Comparison of ENCODE assay signal across 8 cellular contexts in genomic region chr22:40855960-40856512, GRCh38. TPM values are rescaled to one million over a fixed set of nuclear protein-coding genes. Genes with fewer than 3 reads are reported as not detected.
DNase-seq lines count a peak whose midpoint lies in the region; TF ChIP-seq lines count a peak whose summit lies in the region.

No MANE protein-coding gene starts in this region.

- H3K4me1 ChIP-seq in neutrophil (ENCODE audit: control insufficient read depth in 1 of 2, insufficient read depth in 1 of 2, low read depth in 1 of 2, low read length in 1 of 2): peaks cover 27 to 29% of the 10 kb centered on the region in 2 experiments

- peaks cover 12% of the 10 kb centered on the region for H3K36me3 Mint-ChIP-seq in activated naive CD4-positive, alpha-beta T cell treated with anti-CD3 and anti-CD28 coated beads, Interleukin-2, amount 10 ng/mL, durations not matched to agents 7 days and 5 days
- H3K36me3 Mint-ChIP-seq in activated T-helper 2 cell treated with anti-CD3 and anti-CD28 coated beads, Interferon-gamma antibody, Interleukin-2, Interleukin-4, amounts not matched to agents 10 μg/mL and 5 μg/mL and 100 μg/mL, durations not matched to agents 14 hours and 24 hours and 36 hours (ENCODE audit: low read depth): peaks cover 23% of the 10 kb centered on the region

- no peak for TF ChIP-seq CTCF in neutrophil (IDR thresholded peaks at IDR 0.05)

- peak overlapping the region; percentile 98 for H3K27ac ChIP-seq in neutrophil

- CTCF ChIA-PET in activated naive CD4-positive, alpha-beta T cell treated with anti-CD3 and anti-CD28 coated beads, Interleukin-2, amount 10 ng/mL, durations not matched to agents 7 days and 5 days (lab: Charles Lee): interaction anchor here (0.6 kb wide), 1 partner anchor 209 kb away, joined by 3 read pairs; no protein-coding TSS in a partner anchor

- no peaks in the 10 kb centered on the region for H3K27me3 ChIP-seq in neutrophil

- DNase-seq in activated naive CD4-positive, alpha-beta T cell treated with anti-CD3 and anti-CD28 coated beads, Interleukin-2, amount 10 ng/mL, durations not matched to agents 7 days and 5 days: no peak
- no peak for DNase-seq in activated naive CD4-positive, alpha-beta T cell treated with Interleukin-2 at 50 U/mL for 16 hours
- DNase-seq in HCEC 1CT (peak; percentile 19), NAMALWA (ENCODE audit: low spot score) (peak; percentile 56), globus pallidus (ENCODE audit: low spot score) (peak; percentile 40), NCI-H774 (lab: John Stamatoyannopoulos, UW) (no peak)
- DNase-seq in activated T-helper 2 cell treated with anti-CD3 and anti-CD28 coated beads, Interferon-gamma antibody, Interleukin-2, Interleukin-4, amounts not matched to agents 10 μg/mL and 5 μg/mL and 100 μg/mL, durations not matched to agents 14 hours and 24 hours and 36 hours (ENCODE audit: low spot score): no peak

- intact Hi-C loops in activated T-helper 2 cell treated with anti-CD3 and anti-CD28 coated beads, Interferon-gamma antibody, Interleukin-2, Interleukin-4, amounts not matched to agents 10 μg/mL and 5 μg/mL and 100 μg/mL, durations not matched to agents 14 hours and 24 hours and 36 hours (cut with micrococcal nuclease): loop anchor here (1.0 to 5.0 kb wide), 5 partner anchors 39 to 431 kb away; partner anchors contain the start of genes RANGAP1, RBX1 and SLC25A17

- peak overlapping the region; percentile 99 for H3K4me3 Mint-ChIP-seq in activated naive CD4-positive, alpha-beta T cell treated with anti-CD3 and anti-CD28 coated beads, Interleukin-2, amount 10 ng/mL, durations not matched to agents 7 days and 5 days
- H3K4me3 Mint-ChIP-seq in activated T-helper 2 cell treated with anti-CD3 and anti-CD28 coated beads, Interferon-gamma antibody, Interleukin-2, Interleukin-4, amounts not matched to agents 10 μg/mL and 5 μg/mL and 100 μg/mL, durations not matched to agents 14 hours and 24 hours and 36 hours (ENCODE audit: low read depth): peak overlapping the region; percentile 96

- H3K36me3 ChIP-seq in neutrophil: no peaks in the 10 kb centered on the region

- no peaks in the 10 kb centered on the region for H3K27me3 Mint-ChIP-seq in activated naive CD4-positive, alpha-beta T cell treated with anti-CD3 and anti-CD28 coated beads, Interleukin-2, amount 10 ng/mL, durations not matched to agents 7 days and 5 days
- H3K27me3 Mint-ChIP-seq in activated T-helper 2 cell treated with anti-CD3 and anti-CD28 coated beads, Interferon-gamma antibody, Interleukin-2, Interleukin-4, amounts not matched to agents 10 μg/mL and 5 μg/mL and 100 μg/mL, durations not matched to agents 14 hours and 24 hours and 36 hours (ENCODE audit: low read depth): no peaks in the 10 kb centered on the region

- no peaks in the 10 kb centered on the region for H3K9me3 ChIP-seq in neutrophil

- H3K4me3 ChIP-seq in neutrophil (ENCODE audit: low read depth in 1 of 2, low read length in 1 of 2): peak overlapping the region; percentile 94 to 97

- peaks cover 60% of the 10 kb centered on the region for H3K4me1 Mint-ChIP-seq in activated naive CD4-positive, alpha-beta T cell treated with anti-CD3 and anti-CD28 coated beads, Interleukin-2, amount 10 ng/mL, durations not matched to agents 7 days and 5 days
- H3K4me1 Mint-ChIP-seq in activated T-helper 2 cell treated with anti-CD3 and anti-CD28 coated beads, Interferon-gamma antibody, Interleukin-2, Interleukin-4, amounts not matched to agents 10 μg/mL and 5 μg/mL and 100 μg/mL, durations not matched to agents 14 hours and 24 hours and 36 hours (ENCODE audit: low read depth): peaks cover 43% of the 10 kb centered on the region

- peak overlapping the region; percentile 100 for H3K27ac Mint-ChIP-seq in activated naive CD4-positive, alpha-beta T cell treated with anti-CD3 and anti-CD28 coated beads, Interleukin-2, amount 10 ng/mL, durations not matched to agents 7 days and 5 days
- peak overlapping the region; percentile 100 for H3K27ac Mint-ChIP-seq in activated T-helper 2 cell treated with anti-CD3 and anti-CD28 coated beads, Interferon-gamma antibody, Interleukin-2, Interleukin-4, amounts not matched to agents 10 μg/mL and 5 μg/mL and 100 μg/mL, durations not matched to agents 14 hours and 24 hours and 36 hours

- no peaks in the 10 kb centered on the region for H3K9me3 Mint-ChIP-seq in activated naive CD4-positive, alpha-beta T cell treated with anti-CD3 and anti-CD28 coated beads, Interleukin-2, amount 10 ng/mL, durations not matched to agents 7 days and 5 days
- no peaks in the 10 kb centered on the region for H3K9me3 Mint-ChIP-seq in activated T-helper 2 cell treated with anti-CD3 and anti-CD28 coated beads, Interferon-gamma antibody, Interleukin-2, Interleukin-4, amounts not matched to agents 10 μg/mL and 5 μg/mL and 100 μg/mL, durations not matched to agents 14 hours and 24 hours and 36 hours

RNA-seq across cellular contexts. Expression of gene ST13, which starts 0.4 kb away (rescaled TPM):
- total RNA-seq in activated T-helper 2 cell treated with anti-CD3 and anti-CD28 coated beads, Interferon-gamma antibody, Interleukin-2, Interleukin-4, amounts not matched to agents 10 μg/mL and 5 μg/mL and 100 μg/mL, durations not matched to agents 14 hours and 24 hours and 36 hours: 194 and 201 TPM in 2 replicates

RNA-seq across cellular contexts. Expression of gene XPNPEP3, which starts 0.9 kb away (rescaled TPM):
- 17.5 and 17.9 TPM in 2 replicates for total RNA-seq in activated T-helper 2 cell treated with anti-CD3 and anti-CD28 coated beads, Interferon-gamma antibody, Interleukin-2, Interleukin-4, amounts not matched to agents 10 μg/mL and 5 μg/mL and 100 μg/mL, durations not matched to agents 14 hours and 24 hours and 36 hours

RNA-seq across cellular contexts. Expression of gene DNAJB7, which starts 5.9 kb away (rescaled TPM):
- total RNA-seq in activated T-helper 2 cell treated with anti-CD3 and anti-CD28 coated beads, Interferon-gamma antibody, Interleukin-2, Interleukin-4, amounts not matched to agents 10 μg/mL and 5 μg/mL and 100 μg/mL, durations not matched to agents 14 hours and 24 hours and 36 hours: not detected in 2 replicates

RNA-seq across cellular contexts. Expression of gene SLC25A17, which starts 36.9 kb away (rescaled TPM):
- 27.3 and 33.0 TPM in 2 replicates for total RNA-seq in activated T-helper 2 cell treated with anti-CD3 and anti-CD28 coated beads, Interferon-gamma antibody, Interleukin-2, Interleukin-4, amounts not matched to agents 10 μg/mL and 5 μg/mL and 100 μg/mL, durations not matched to agents 14 hours and 24 hours and 36 hours

Comparison
In these comparisons a context has a peak if more than half of its experiments do, and no peak if none do; other contexts are left out.
1. DNase-seq: peak in HCEC 1CT (single experiment), NAMALWA (single experiment) and globus pallidus (single experiment); none in activated naive CD4-positive, alpha-beta T cell treated with anti-CD3 and anti-CD28 coated beads, Interleukin-2, amount 10 ng/mL, durations not matched to agents 7 days and 5 days (single experiment), activated naive CD4-positive, alpha-beta T cell treated with Interleukin-2 at 50 U/mL for 16 hours (single experiment), activated T-helper 2 cell treated with anti-CD3 and anti-CD28 coated beads, Interferon-gamma antibody, Interleukin-2, Interleukin-4, amounts not matched to agents 10 μg/mL and 5 μg/mL and 100 μg/mL, durations not matched to agents 14 hours and 24 hours and 36 hours (single experiment) and NCI-H774 (single experiment).